In the genomic region with DNA sequence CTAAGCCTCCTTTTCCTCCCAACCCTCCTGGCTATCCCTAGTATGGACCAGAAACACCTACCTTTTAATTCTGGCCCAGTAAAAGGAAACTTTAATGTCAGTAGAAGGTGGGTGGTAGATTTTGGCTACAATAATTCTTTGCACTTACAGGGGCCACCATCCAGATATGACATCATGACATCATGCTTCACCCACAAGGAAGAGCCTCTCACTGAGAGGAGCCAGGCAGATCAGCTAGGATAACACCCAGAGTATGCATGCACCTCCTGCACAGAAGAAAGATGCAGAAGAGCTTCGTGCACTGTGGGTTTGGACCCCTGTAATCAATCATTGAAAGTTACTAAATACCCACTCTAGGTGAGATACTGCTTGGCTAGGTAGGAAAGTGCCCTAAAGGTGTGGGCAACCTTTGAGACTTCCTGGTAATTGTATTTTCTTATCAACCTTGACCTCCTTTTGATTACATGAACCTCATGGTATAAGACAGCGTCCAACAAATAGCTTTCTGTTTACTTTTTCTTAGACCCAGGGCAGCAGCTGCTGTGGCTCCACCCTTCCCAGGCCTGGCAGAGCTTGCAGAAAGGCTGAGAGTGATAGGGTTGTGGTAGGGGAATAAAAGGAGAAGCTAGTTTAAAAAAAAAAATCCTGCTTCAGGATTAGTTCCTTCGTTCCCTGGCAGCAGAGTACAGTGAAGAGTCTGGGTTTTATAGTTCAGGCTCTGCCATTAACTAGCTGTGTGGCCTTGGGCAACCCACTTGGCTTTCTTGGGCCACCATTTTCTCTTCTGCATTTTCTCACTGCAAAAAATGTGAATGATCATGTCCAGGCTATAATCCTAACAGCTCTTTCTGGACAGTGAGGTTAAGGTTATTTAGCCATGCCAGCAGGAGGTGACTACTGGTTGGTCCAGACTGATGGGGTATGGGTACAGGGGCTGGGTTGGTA, we compare ENCODE assay signal across 2 cellular contexts.
TF ChIP-seq lines count a peak whose summit lies in the region.

No MANE protein-coding gene starts in this region.

TF ChIP-seq in SK-N-SH, 30 proteins besides CTCF, POLR2A, EP300 and RAD21 (continued from another document):
- TF ChIP-seq, protein P1, sequence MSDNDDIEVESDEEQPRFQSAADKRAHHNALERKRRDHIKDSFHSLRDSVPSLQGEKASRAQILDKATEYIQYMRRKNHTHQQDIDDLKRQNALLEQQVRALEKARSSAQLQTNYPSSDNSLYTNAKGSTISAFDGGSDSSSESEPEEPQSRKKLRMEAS (IDR thresholded peaks at IDR 0.05; ENCODE audit: low read depth): no peak
- no peak for TF ChIP-seq NFIC (IDR thresholded peaks at IDR 0.05; ENCODE audit: borderline replicate concordance)
- TF ChIP-seq, protein P2, sequence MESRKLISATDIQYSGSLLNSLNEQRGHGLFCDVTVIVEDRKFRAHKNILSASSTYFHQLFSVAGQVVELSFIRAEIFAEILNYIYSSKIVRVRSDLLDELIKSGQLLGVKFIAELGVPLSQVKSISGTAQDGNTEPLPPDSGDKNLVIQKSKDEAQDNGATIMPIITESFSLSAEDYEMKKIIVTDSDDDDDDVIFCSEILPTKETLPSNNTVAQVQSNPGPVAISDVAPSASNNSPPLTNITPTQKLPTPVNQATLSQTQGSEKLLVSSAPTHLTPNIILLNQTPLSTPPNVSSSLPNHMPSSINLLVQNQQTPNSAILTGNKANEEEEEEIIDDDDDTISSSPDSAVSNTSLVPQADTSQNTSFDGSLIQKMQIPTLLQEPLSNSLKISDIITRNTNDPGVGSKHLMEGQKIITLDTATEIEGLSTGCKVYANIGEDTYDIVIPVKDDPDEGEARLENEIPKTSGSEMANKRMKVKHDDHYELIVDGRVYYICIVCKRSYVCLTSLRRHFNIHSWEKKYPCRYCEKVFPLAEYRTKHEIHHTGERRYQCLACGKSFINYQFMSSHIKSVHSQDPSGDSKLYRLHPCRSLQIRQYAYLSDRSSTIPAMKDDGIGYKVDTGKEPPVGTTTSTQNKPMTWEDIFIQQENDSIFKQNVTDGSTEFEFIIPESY (IDR thresholded peaks at IDR 0.05; ENCODE audit: borderline replicate concordance, low read depth): no peak
- TF ChIP-seq, protein P3, sequence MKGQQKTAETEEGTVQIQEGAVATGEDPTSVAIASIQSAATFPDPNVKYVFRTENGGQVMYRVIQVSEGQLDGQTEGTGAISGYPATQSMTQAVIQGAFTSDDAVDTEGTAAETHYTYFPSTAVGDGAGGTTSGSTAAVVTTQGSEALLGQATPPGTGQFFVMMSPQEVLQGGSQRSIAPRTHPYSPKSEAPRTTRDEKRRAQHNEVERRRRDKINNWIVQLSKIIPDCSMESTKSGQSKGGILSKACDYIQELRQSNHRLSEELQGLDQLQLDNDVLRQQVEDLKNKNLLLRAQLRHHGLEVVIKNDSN (IDR thresholded peaks at IDR 0.05; ENCODE audit: borderline replicate concordance, low read depth): no peak
- TF ChIP-seq GABPA (IDR thresholded peaks at IDR 0.05; ENCODE audit: low read depth): no peak
- no peak for TF ChIP-seq TEAD4 (IDR thresholded peaks at IDR 0.05; ENCODE audit: borderline replicate concordance, insufficient read depth)
- no peak for TF ChIP-seq POLR2AphosphoS5 (IDR thresholded peaks at IDR 0.05; ENCODE audit: low read depth, low read length)
- TF ChIP-seq SMC3 (IDR thresholded peaks at IDR 0.05; ENCODE audit: low read depth, low read length): no peak
- TF ChIP-seq FOXM1 (IDR thresholded peaks at IDR 0.05; ENCODE audit: low read depth): no peak
- TF ChIP-seq TCF12 (IDR thresholded peaks at IDR 0.05): no peak
- no peak for TF ChIP-seq ELF1 (IDR thresholded peaks at IDR 0.05)
- no peak for TF ChIP-seq FOSL2 (IDR thresholded peaks at IDR 0.05; ENCODE audit: borderline replicate concordance, low read depth)
- TF ChIP-seq GATA2 (CRISPR knock-in tag; IDR thresholded peaks at IDR 0.05): no peak
TF ChIP-seq in SK-N-SH: peak in this region for 0.

TF ChIP-seq in SK-N-SH treated with all-trans-retinoic acid at 6 μM for 48 hours, 23 proteins besides CTCF, POLR2A, EP300 and RAD21 (continued from another document):
- TF ChIP-seq, protein P4, sequence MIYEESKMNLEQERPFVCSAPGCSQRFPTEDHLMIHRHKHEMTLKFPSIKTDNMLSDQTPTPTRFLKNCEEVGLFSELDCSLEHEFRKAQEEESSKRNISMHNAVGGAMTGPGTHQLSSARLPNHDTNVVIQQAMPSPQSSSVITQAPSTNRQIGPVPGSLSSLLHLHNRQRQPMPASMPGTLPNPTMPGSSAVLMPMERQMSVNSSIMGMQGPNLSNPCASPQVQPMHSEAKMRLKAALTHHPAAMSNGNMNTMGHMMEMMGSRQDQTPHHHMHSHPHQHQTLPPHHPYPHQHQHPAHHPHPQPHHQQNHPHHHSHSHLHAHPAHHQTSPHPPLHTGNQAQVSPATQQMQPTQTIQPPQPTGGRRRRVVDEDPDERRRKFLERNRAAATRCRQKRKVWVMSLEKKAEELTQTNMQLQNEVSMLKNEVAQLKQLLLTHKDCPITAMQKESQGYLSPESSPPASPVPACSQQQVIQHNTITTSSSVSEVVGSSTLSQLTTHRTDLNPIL (CRISPR knock-in tag; IDR thresholded peaks at IDR 0.05; ENCODE audit: low read depth): no peak
TF ChIP-seq in SK-N-SH treated with all-trans-retinoic acid at 6 μM for 48 hours: peak in this region for 0.
